15 cellular contexts compared by ENCODE assay signal in the genomic region with DNA sequence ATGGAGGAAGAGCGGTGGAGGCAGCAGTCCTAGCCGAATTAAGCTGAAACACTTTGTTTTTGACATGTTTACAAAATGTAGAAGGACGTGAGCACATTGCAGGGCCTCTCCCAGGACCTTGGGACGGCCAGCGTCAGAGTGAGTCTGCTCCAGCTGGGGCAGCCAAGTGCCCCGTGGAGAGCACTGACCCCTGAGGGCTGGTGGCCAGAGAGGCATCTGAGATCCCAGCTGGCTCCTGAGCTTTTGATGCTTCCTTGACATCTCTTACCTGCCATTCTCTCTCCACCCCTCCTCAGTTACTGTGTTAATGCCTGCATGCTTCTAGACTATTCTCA. TPM values are rescaled to one million over a fixed set of nuclear protein-coding genes. Genes with fewer than 3 reads are reported as not detected.
"Had no signal": no experiment of that assay in that cellular context is flagged by ENCODE, and none has a peak within 500 bp of the region (broad histone marks: within the 10 kb centered on the region; RNA-seq: fewer than 3 reads in every experiment).

No MANE protein-coding gene starts in this region.

- H3K27me3 Mint-ChIP-seq: activated CD4-positive, alpha-beta memory T cell treated with anti-CD3 and anti-CD28 coated beads for 36 hours; activated naive CD4-positive, alpha-beta T cell treated with anti-CD3 and anti-CD28 coated beads, Interleukin-2, amount 50 U/mL, for 24 hours; central memory CD8-positive, alpha-beta T cell had no signal

- ATAC-seq: body of pancreas; esophagus mucosa; left lung; stimulated activated memory B cell treated with anti-CD40 and anti-IgM and Interleukin-4, amounts not matched to agents 10 μg/mL and 1 μg/mL and 100 μg/mL, for 72 hours had no signal

- H3K9me3 Mint-ChIP-seq: activated naive CD4-positive, alpha-beta T cell treated with anti-CD3 and anti-CD28 coated beads, Interleukin-2, amount 50 U/mL, for 24 hours; activated T-helper 2 cell treated with anti-CD3 and anti-CD28 coated beads, Interferon-gamma antibody, Interleukin-2, Interleukin-4, amounts not matched to agents 10 μg/mL and 5 μg/mL and 100 μg/mL, durations not matched to agents 14 hours and 24 hours and 36 hours; central memory CD8-positive, alpha-beta T cell; stimulated activated memory B cell treated with anti-CD40 and anti-IgM and Interleukin-4, amounts not matched to agents 10 μg/mL and 1 μg/mL and 100 μg/mL, for 72 hours; T-helper 2 cell treated with Interferon-gamma antibody and Interleukin-4, amounts not matched to agents 5 μg/mL and 100 μg/mL, for 36 hours had no signal

- H3K4me3 ChIP-seq: body of pancreas, left lung, right atrium auricular region, SJSA1 had no signal

- H3K4me3 Mint-ChIP-seq: activated CD4-positive, alpha-beta memory T cell treated with anti-CD3 and anti-CD28 coated beads for 36 hours; activated naive CD4-positive, alpha-beta T cell treated with anti-CD3 and anti-CD28 coated beads, Interleukin-2, amount 50 U/mL, for 24 hours; central memory CD8-positive, alpha-beta T cell; stimulated activated memory B cell treated with anti-CD40 and anti-IgM and Interleukin-4, amounts not matched to agents 10 μg/mL and 1 μg/mL and 100 μg/mL, for 72 hours; T-helper 2 cell treated with Interferon-gamma antibody and Interleukin-4, amounts not matched to agents 5 μg/mL and 100 μg/mL, for 36 hours had no signal

- H3K4me1 Mint-ChIP-seq: activated naive CD4-positive, alpha-beta T cell treated with anti-CD3 and anti-CD28 coated beads, Interleukin-2, amount 50 U/mL, for 24 hours; central memory CD8-positive, alpha-beta T cell; stimulated activated memory B cell treated with anti-CD40 and anti-IgM and Interleukin-4, amounts not matched to agents 10 μg/mL and 1 μg/mL and 100 μg/mL, for 72 hours had no signal

- H3K27ac Mint-ChIP-seq: activated CD4-positive, alpha-beta memory T cell treated with anti-CD3 and anti-CD28 coated beads for 36 hours; activated naive CD4-positive, alpha-beta T cell treated with anti-CD3 and anti-CD28 coated beads, Interleukin-2, amount 50 U/mL, for 24 hours; activated T-helper 2 cell treated with anti-CD3 and anti-CD28 coated beads, Interferon-gamma antibody, Interleukin-2, Interleukin-4, amounts not matched to agents 10 μg/mL and 5 μg/mL and 100 μg/mL, durations not matched to agents 14 hours and 24 hours and 36 hours; stimulated activated memory B cell treated with anti-CD40 and anti-IgM and Interleukin-4, amounts not matched to agents 10 μg/mL and 1 μg/mL and 100 μg/mL, for 72 hours; T-helper 2 cell treated with Interferon-gamma antibody and Interleukin-4, amounts not matched to agents 5 μg/mL and 100 μg/mL, for 36 hours had no signal

- H3K27ac ChIP-seq: body of pancreas, left lung, right atrium auricular region, SJSA1 had no signal

- H3K27me3 ChIP-seq: body of pancreas, left lung, right atrium auricular region, SJSA1 had no signal

- H3K4me1 ChIP-seq: body of pancreas, left lung, right atrium auricular region, SJSA1 had no signal

- H3K36me3 ChIP-seq: left lung, right atrium auricular region, SJSA1 had no signal

- DNase-seq: activated CD4-positive, alpha-beta memory T cell treated with anti-CD3 and anti-CD28 coated beads for 36 hours; body of pancreas; mesenchymal stem cell; stimulated activated CD4-positive, alpha-beta T cell treated with anti-CD3 and anti-CD28 coated beads, Interleukin-1b, Interleukin-23, amount 100 ng/mL, for 48 hours; substantia nigra; SW 1271 had no signal

- H3K36me3 Mint-ChIP-seq: activated CD4-positive, alpha-beta memory T cell treated with anti-CD3 and anti-CD28 coated beads for 36 hours; activated naive CD4-positive, alpha-beta T cell treated with anti-CD3 and anti-CD28 coated beads, Interleukin-2, amount 50 U/mL, for 24 hours; stimulated activated memory B cell treated with anti-CD40 and anti-IgM and Interleukin-4, amounts not matched to agents 10 μg/mL and 1 μg/mL and 100 μg/mL, for 72 hours had no signal

- H3K9me3 ChIP-seq: body of pancreas, left lung, SJSA1 had no signal

RNA-seq across cellular contexts. Expression of a gene that starts 24.7 kb away (rescaled TPM):
- total RNA-seq: SJSA1 had no signal
